8 cellular contexts compared by ENCODE assay signal in genomic region chr21:32727728-32728454, GRCh38. TPM values are rescaled to one million over a fixed set of nuclear protein-coding genes. Genes with fewer than 3 reads are reported as not detected.
A peak's percentile ranks its signal among the peaks of the same experiment; 100 is the strongest.
DNase-seq lines count a peak whose midpoint lies in the region; ATAC-seq and TF ChIP-seq lines count a peak whose summit lies in the region.

TSS of gene SYNJ1 (minus strand) at chr21:32728013. CDS start at chr21:32726895, 1,118 bp downstream.

- peak within 1 kb of the TSS; percentile 86 to 87 for H3K27ac ChIP-seq in prostate gland

- H3K4me3 ChIP-seq in prostate gland = peak within 1 kb of the TSS; percentile 68 to 81

- peaks cover 21% of the 10 kb centered on the region for H3K4me1 Mint-ChIP-seq in T-helper 1 cell treated with Interleukin-12 subunit alpha and Interleukin-12 subunit beta and Interleukin-4 antibody, amounts not matched to agents 30 μg/mL and 1 μg/mL, for 36 hours (ENCODE audit: low read depth)

- H3K27me3 ChIP-seq in prostate gland (replicated peaks; ENCODE audit: insufficient read depth) = no peaks in the 10 kb centered on the region

- peak; percentile 87 for DNase-seq in NCI-H1694 treated with DMSO at 0.1 percent for 48 hours (lab: John Stamatoyannopoulos, UW)
- DNase-seq in amniotic stem cell (lab: John Stamatoyannopoulos, UW) = peak; percentile 88
- peak; percentile 96 for DNase-seq in left cardiac atrium
- peak; percentile 94 for DNase-seq in prostate gland (ENCODE audit: low spot score)
- DNase-seq in ureter (ENCODE audit: low spot score) = peak; percentile 95

- H3K27ac Mint-ChIP-seq in T-helper 1 cell treated with Interleukin-12 subunit alpha and Interleukin-12 subunit beta and Interleukin-4 antibody, amounts not matched to agents 30 μg/mL and 1 μg/mL, for 36 hours = peak within 1 kb of the TSS; percentile 93

- H3K9me3 ChIP-seq in prostate gland = no peaks in the 10 kb centered on the region

- H3K36me3 ChIP-seq in prostate gland = no peaks in the 10 kb centered on the region

- H3K36me3 Mint-ChIP-seq in T-helper 1 cell treated with Interleukin-12 subunit alpha and Interleukin-12 subunit beta and Interleukin-4 antibody, amounts not matched to agents 30 μg/mL and 1 μg/mL, for 36 hours (ENCODE audit: low read depth) = peaks cover 9% of the 10 kb centered on the region

- WGBS in prostate gland = under 1% methylated on average over 71 of the region's 72 CpGs

- H3K27me3 Mint-ChIP-seq in T-helper 1 cell treated with Interleukin-12 subunit alpha and Interleukin-12 subunit beta and Interleukin-4 antibody, amounts not matched to agents 30 μg/mL and 1 μg/mL, for 36 hours (ENCODE audit: low read depth) = no peaks in the 10 kb centered on the region

- ATAC-seq in GM18499 (IDR thresholded peaks at IDR 0.05; ENCODE audit: insufficient read depth, unreplicated experiment) = peak; percentile 79
- peak; percentile 86 for ATAC-seq in HG02938 (IDR thresholded peaks at IDR 0.05; ENCODE audit: unreplicated experiment)
- ATAC-seq in left cardiac atrium = peak; percentile 98

- intact Hi-C loops in left cardiac atrium (cut with DNase I) = no loop called here
- intact Hi-C loops in prostate gland (cut with DNase I) = loop anchor here (5.0 kb wide), 1 partner anchor 44 kb away; the partner anchor contains the start of gene PAXBP1

- no peaks in the 10 kb centered on the region for H3K4me1 ChIP-seq in prostate gland (replicated peaks)

- TF ChIP-seq CTCF in prostate gland (IDR thresholded peaks at IDR 0.05) = peak in 1 of 4 experiments; percentile 34

- peak within 1 kb of the TSS; percentile 94 for H3K4me3 Mint-ChIP-seq in T-helper 1 cell treated with Interleukin-12 subunit alpha and Interleukin-12 subunit beta and Interleukin-4 antibody, amounts not matched to agents 30 μg/mL and 1 μg/mL, for 36 hours

- no peaks in the 10 kb centered on the region for H3K9me3 Mint-ChIP-seq in T-helper 1 cell treated with Interleukin-12 subunit alpha and Interleukin-12 subunit beta and Interleukin-4 antibody, amounts not matched to agents 30 μg/mL and 1 μg/mL, for 36 hours

- peak; percentile 85 for TF ChIP-seq POLR2A in prostate gland (IDR thresholded peaks at IDR 0.05)

RNA-seq across cellular contexts. Expression of gene SYNJ1, which starts in this region (rescaled TPM):
- total RNA-seq in left cardiac atrium (10 to 100 TPM; 11.9 to 12.3 TPM), prostate gland (1 to 10 TPM; 7.9 to 9.2 TPM), ureter (19.1 TPM)

Comparison
In these comparisons a context has a peak if more than half of its experiments do, and no peak if none do; other contexts are left out.
1. Peak in every context shown above with its lines: DNase-seq, ATAC-seq, H3K4me3 ChIP-seq and H3K27ac ChIP-seq.